In genomic region chr20:3238616-3239025, GRCh38 we compare ENCODE assay signal across 8 cellular contexts. TPM values are rescaled to one million over a fixed set of nuclear protein-coding genes. Genes with fewer than 3 reads are reported as not detected.
DNase-seq lines count a peak whose midpoint lies in the region; ATAC-seq and TF ChIP-seq lines count a peak whose summit lies in the region.

No MANE protein-coding gene starts in this region.

- H3K4me2 ChIP-seq in MM.1S (ENCODE audit: low read depth, low read length), result peak overlapping the region; percentile 96

- H4K20me1 ChIP-seq in MM.1S (ENCODE audit: insufficient read depth, low read length), result no peaks in the 10 kb centered on the region

- H3K27ac ChIP-seq in MM.1S (ENCODE audit: low read length), result no peak overlapping the region

- no peaks in the 10 kb centered on the region for H3K36me3 ChIP-seq in MM.1S (replicated peaks; ENCODE audit: insufficient read depth, low read length)

- peaks cover 62% of the 10 kb centered on the region for H3K27me3 Mint-ChIP-seq in activated T-cell treated with anti-CD3 and anti-CD28 coated beads, Interleukin-2, amount 50 U/mL, for 24 hours
- peaks cover 73% of the 10 kb centered on the region for H3K27me3 Mint-ChIP-seq in progenitor cell of endocrine pancreas

- ATAC-seq in HG03457 (IDR thresholded peaks at IDR 0.05; ENCODE audit: unreplicated experiment), result no peak
- no peak for ATAC-seq in HG02970 (IDR thresholded peaks at IDR 0.05; ENCODE audit: low FRiP score, unreplicated experiment)

- 0 out of 2 replicates have a peak, but pooled peaks cover 3% of the 10 kb centered on the region for H3K4me1 ChIP-seq in MM.1S (ENCODE audit: low read length)

- peak; percentile 54 for DNase-seq in SIG-M5 treated with dmso at 0.1 percent for 504 hours (lab: John Stamatoyannopoulos, UW; ENCODE audit: unreplicated experiment)
- DNase-seq in SIG-M5 (lab: John Stamatoyannopoulos, UW), result no peak
- peak; percentile 66 for DNase-seq in MM.1S
- DNase-seq in activated T-cell treated with anti-CD3 and anti-CD28 coated beads, Interleukin-2, amount 50 U/mL, for 24 hours, result peak; percentile 67
- DNase-seq in foreskin fibroblast, result peak; percentile 54 to 84
- no peak for DNase-seq in progenitor cell of endocrine pancreas (ENCODE audit: low spot score, unreplicated experiment)

- H3K4me3 ChIP-seq in MM.1S (ENCODE audit: low read length), result peak overlapping the region; percentile 72
- H3K4me3 ChIP-seq in foreskin fibroblast (ENCODE audit: low read depth in 1 of 2, low read length in 2 of 2), result peak overlapping the region; percentile 68 to 85

- peaks cover 51% of the 10 kb centered on the region for H3K27me3 ChIP-seq in MM.1S (replicated peaks; ENCODE audit: insufficient read depth, low read length)

- H3K9me3 ChIP-seq in MM.1S (replicated peaks; ENCODE audit: insufficient read depth, low read length), result no peaks in the 10 kb centered on the region

- peak overlapping the region; percentile 80 for H3K4me3 Mint-ChIP-seq in activated T-cell treated with anti-CD3 and anti-CD28 coated beads, Interleukin-2, amount 50 U/mL, for 24 hours
- peak overlapping the region; percentile 69 for H3K4me3 Mint-ChIP-seq in progenitor cell of endocrine pancreas (ENCODE audit: low read depth)

- no peak overlapping the region for H3K27ac Mint-ChIP-seq in activated T-cell treated with anti-CD3 and anti-CD28 coated beads, Interleukin-2, amount 50 U/mL, for 24 hours
- H3K27ac Mint-ChIP-seq in progenitor cell of endocrine pancreas, result no peak overlapping the region

- peaks cover 12% of the 10 kb centered on the region for H3K4me1 Mint-ChIP-seq in activated T-cell treated with anti-CD3 and anti-CD28 coated beads, Interleukin-2, amount 50 U/mL, for 24 hours (ENCODE audit: low read depth)
- peaks cover 6% of the 10 kb centered on the region for H3K4me1 Mint-ChIP-seq in progenitor cell of endocrine pancreas (ENCODE audit: low read depth)

- H3K79me2 ChIP-seq in MM.1S (ENCODE audit: low read length), result no peaks in the 10 kb centered on the region

- H3K9me2 ChIP-seq in MM.1S (replicated peaks; ENCODE audit: insufficient read depth, low read length), result no peaks in the 10 kb centered on the region

- no peak for TF ChIP-seq CTCF in MM.1S (IDR thresholded peaks at IDR 0.05; ENCODE audit: low read length)
- TF ChIP-seq CTCF in foreskin fibroblast (IDR thresholded peaks at IDR 0.05; ENCODE audit: low read depth, low read length), result no peak
- no peak for TF ChIP-seq CTCF in progenitor cell of endocrine pancreas (IDR thresholded peaks at IDR 0.05; ENCODE audit: unreplicated experiment)

- no peaks in the 10 kb centered on the region for H3F3A ChIP-seq in MM.1S (ENCODE audit: insufficient read depth, low read length)

- H3K36me3 Mint-ChIP-seq in activated T-cell treated with anti-CD3 and anti-CD28 coated beads, Interleukin-2, amount 50 U/mL, for 24 hours (ENCODE audit: low read depth), result no peaks in the 10 kb centered on the region
- no peaks in the 10 kb centered on the region for H3K36me3 Mint-ChIP-seq in progenitor cell of endocrine pancreas (ENCODE audit: insufficient read depth)

- H3K9ac ChIP-seq in MM.1S (ENCODE audit: low read length), result no peak overlapping the region; the same call in 1 of the 2 replicates

- H2AFZ ChIP-seq in MM.1S (ENCODE audit: low read length), result peak overlapping the region; percentile 63

- no peaks in the 10 kb centered on the region for H3K9me3 Mint-ChIP-seq in activated T-cell treated with anti-CD3 and anti-CD28 coated beads, Interleukin-2, amount 50 U/mL, for 24 hours
- H3K9me3 Mint-ChIP-seq in progenitor cell of endocrine pancreas (ENCODE audit: low read depth), result no peaks in the 10 kb centered on the region

RNA-seq across cellular contexts. Expression of gene SLC4A11, which starts 0.4 kb away (rescaled TPM):
- total RNA-seq in progenitor cell of endocrine pancreas, result 1.9 and 2.0 TPM in 2 replicates

RNA-seq across cellular contexts. Expression of gene ITPA, which starts 29.3 kb away (rescaled TPM):
- 62.3 and 67.8 TPM in 2 replicates for total RNA-seq in progenitor cell of endocrine pancreas

RNA-seq across cellular contexts. Expression of gene DDRGK1, which starts 34.1 kb away (rescaled TPM):
- 73.0 and 78.0 TPM in 2 replicates for total RNA-seq in progenitor cell of endocrine pancreas

Comparison
In these comparisons a context has a peak if more than half of its experiments do, and no peak if none do; other contexts are left out.
1. DNase-seq: peak in SIG-M5 treated with dmso at 0.1 percent for 504 hours (single experiment), MM.1S (single experiment), activated T-cell treated with anti-CD3 and anti-CD28 coated beads, Interleukin-2, amount 50 U/mL, for 24 hours (single experiment) and foreskin fibroblast (2 of 2); none in SIG-M5 (single experiment) and progenitor cell of endocrine pancreas (single experiment).